8 cellular contexts compared by ENCODE assay signal in the genomic region with DNA sequence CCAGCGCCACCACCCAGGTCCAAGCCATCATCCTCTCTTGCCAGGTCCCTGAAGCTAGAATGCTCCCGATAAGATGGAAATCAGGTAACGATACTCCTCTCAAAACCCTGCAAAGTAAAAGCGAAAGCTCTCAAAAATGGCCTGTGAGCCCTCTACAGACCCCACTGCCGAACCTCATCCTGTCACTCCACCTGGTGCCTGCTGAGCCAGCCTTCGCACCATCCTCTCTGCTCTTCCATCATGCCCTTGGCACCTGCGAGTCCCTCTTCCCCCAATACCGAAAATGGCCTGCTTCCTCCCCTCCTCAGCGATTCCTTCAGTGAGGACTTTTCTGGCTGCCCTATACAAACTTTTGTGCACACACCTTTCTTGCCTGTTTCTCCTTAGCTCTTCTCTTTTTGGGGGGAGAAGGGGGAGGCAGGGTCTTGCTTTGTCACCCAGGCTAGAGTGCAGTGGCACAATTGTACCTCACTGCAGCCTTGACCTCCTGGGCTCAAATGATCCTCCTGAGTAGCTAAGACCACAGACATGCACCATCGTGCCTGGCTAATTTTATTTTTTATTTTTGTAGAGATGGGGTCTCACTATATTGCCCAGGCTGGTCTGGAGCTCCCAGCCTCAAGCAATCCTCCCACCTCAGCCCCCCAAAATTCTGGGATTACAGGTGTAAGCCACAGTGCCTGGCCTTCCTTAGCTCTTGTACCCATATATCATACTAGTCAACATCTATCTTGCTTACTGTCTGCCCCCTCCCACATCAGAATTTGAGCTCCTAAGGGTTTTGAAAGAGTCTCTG. TPM values are rescaled to one million over a fixed set of nuclear protein-coding genes. Genes with fewer than 3 reads are reported as not detected.
DNase-seq lines count a peak whose midpoint lies in the region; ATAC-seq and TF ChIP-seq lines count a peak whose summit lies in the region.

No MANE protein-coding gene starts in this region.

- H3K4me1 ChIP-seq in testis = peaks cover 18% of the 10 kb centered on the region

- H3K27ac ChIP-seq in substantia nigra (ENCODE audit: low read depth, low read length, poor library complexity, severe bottlenecking) = peak overlapping the region; percentile 99
- no peak overlapping the region for H3K27ac ChIP-seq in testis

- no peak for ATAC-seq in activated CD4-positive, alpha-beta T cell treated with anti-CD3 and anti-CD28 coated beads for 36 hours
- ATAC-seq in GM18858 (IDR thresholded peaks at IDR 0.05; ENCODE audit: unreplicated experiment) = no peak
- ATAC-seq in HG03439 (IDR thresholded peaks at IDR 0.05; ENCODE audit: unreplicated experiment) = no peak

- peak; percentile 54 for DNase-seq in activated CD4-positive, alpha-beta T cell treated with anti-CD3 and anti-CD28 coated beads for 36 hours
- no peak for DNase-seq in activated CD4-positive, alpha-beta T cell treated with anti-CD3 and anti-CD28 coated beads, Interleukin-2, amount 50 U/mL, for 48 hours
- DNase-seq in activated T-cell treated with anti-CD3 and anti-CD28 coated beads, Interleukin-2, amount 50 U/mL, for 24 hours = peak; percentile 58
- DNase-seq in immature natural killer cell (peak; percentile 49 to 61 (median 54)), substantia nigra (lab: John Stamatoyannopoulos, UW) (no peak), testis (no peak)

- CTCF ChIA-PET in activated CD4-positive, alpha-beta T cell treated with anti-CD3 and anti-CD28 coated beads for 36 hours (lab: Charles Lee) = interaction anchor here (0.6 to 1.8 kb wide), 11 partner anchors 9 to 339 kb away, joined by 3 to 7 read pairs (median 4); no protein-coding TSS in a partner anchor

- peak overlapping the region; percentile 90 for H3K27ac Mint-ChIP-seq in activated CD4-positive, alpha-beta T cell treated with anti-CD3 and anti-CD28 coated beads for 36 hours
- peak overlapping the region; percentile 94 for H3K27ac Mint-ChIP-seq in activated T-cell treated with anti-CD3 and anti-CD28 coated beads, Interleukin-2, amount 50 U/mL, for 24 hours
- peak overlapping the region; percentile 97 to 100 (median 98) for H3K27ac Mint-ChIP-seq in immature natural killer cell

- H3K27me3 ChIP-seq in testis = no peaks in the 10 kb centered on the region

- TF ChIP-seq CTCF in testis (IDR thresholded peaks at IDR 0.05) = no peak

- peaks cover 21% of the 10 kb centered on the region for H3K36me3 Mint-ChIP-seq in activated CD4-positive, alpha-beta T cell treated with anti-CD3 and anti-CD28 coated beads for 36 hours (ENCODE audit: low read depth)
- peaks cover 30% of the 10 kb centered on the region for H3K36me3 Mint-ChIP-seq in activated T-cell treated with anti-CD3 and anti-CD28 coated beads, Interleukin-2, amount 50 U/mL, for 24 hours (ENCODE audit: low read depth)
- H3K36me3 Mint-ChIP-seq in immature natural killer cell = no peaks in the 10 kb centered on the region

- no peak for TF ChIP-seq POLR2A in testis (IDR thresholded peaks at IDR 0.05)

- no peaks in the 10 kb centered on the region for H3K27me3 Mint-ChIP-seq in activated CD4-positive, alpha-beta T cell treated with anti-CD3 and anti-CD28 coated beads for 36 hours
- H3K27me3 Mint-ChIP-seq in activated T-cell treated with anti-CD3 and anti-CD28 coated beads, Interleukin-2, amount 50 U/mL, for 24 hours = no peaks in the 10 kb centered on the region
- peaks cover 0 to 11% (median 11%) of the 10 kb centered on the region in 3 donors for H3K27me3 Mint-ChIP-seq in immature natural killer cell (ENCODE audit: low read depth in 3 of 3)

- no peak overlapping the region for H3K4me3 ChIP-seq in testis

- H3K36me3 ChIP-seq in testis (ENCODE audit: low read depth, missing control alignments) = no peaks in the 10 kb centered on the region

- peak overlapping the region; percentile 86 for H3K4me3 Mint-ChIP-seq in activated CD4-positive, alpha-beta T cell treated with anti-CD3 and anti-CD28 coated beads for 36 hours
- peak overlapping the region; percentile 86 for H3K4me3 Mint-ChIP-seq in activated T-cell treated with anti-CD3 and anti-CD28 coated beads, Interleukin-2, amount 50 U/mL, for 24 hours
- peak overlapping the region; percentile 82 to 97 (median 91) for H3K4me3 Mint-ChIP-seq in immature natural killer cell

- 88 to 93% methylated on average over 10 of the region's 10 CpGs for WGBS in testis, 2 donors

- intact Hi-C loops in activated CD4-positive, alpha-beta T cell treated with anti-CD3 and anti-CD28 coated beads for 36 hours (cut with DNase I, micrococcal nuclease) = loop anchor here (2.0 to 5.0 kb wide), 3 partner anchors 43 to 562 kb away; no protein-coding TSS in a partner anchor
- intact Hi-C loops in testis (cut with DNase I; ENCODE audit: low total_unique reads) = no loop called here

- H3K9me3 Mint-ChIP-seq in activated CD4-positive, alpha-beta T cell treated with anti-CD3 and anti-CD28 coated beads for 36 hours (ENCODE audit: low read depth) = no peaks in the 10 kb centered on the region
- H3K9me3 Mint-ChIP-seq in activated T-cell treated with anti-CD3 and anti-CD28 coated beads, Interleukin-2, amount 50 U/mL, for 24 hours = no peaks in the 10 kb centered on the region
- H3K9me3 Mint-ChIP-seq in immature natural killer cell = peaks cover 0 to 2% (median 0%) of the 10 kb centered on the region in 6 donors

- POLR2A ChIA-PET in activated CD4-positive, alpha-beta T cell treated with anti-CD3 and anti-CD28 coated beads for 36 hours (lab: Charles Lee) = interaction anchor here (0.9 kb wide), 1 partner anchor 43 kb away, joined by 3 read pairs; no protein-coding TSS in a partner anchor

- H3K9me3 ChIP-seq in testis = no peaks in the 10 kb centered on the region

- peaks cover 74% of the 10 kb centered on the region for H3K4me1 Mint-ChIP-seq in activated CD4-positive, alpha-beta T cell treated with anti-CD3 and anti-CD28 coated beads for 36 hours
- peaks cover 79% of the 10 kb centered on the region for H3K4me1 Mint-ChIP-seq in activated T-cell treated with anti-CD3 and anti-CD28 coated beads, Interleukin-2, amount 50 U/mL, for 24 hours (ENCODE audit: low read depth)
- peaks cover 82 to 90% of the 10 kb centered on the region in 2 donors for H3K4me1 Mint-ChIP-seq in immature natural killer cell

RNA-seq across cellular contexts. Expression of gene IDH2, which starts 3.0 kb away (rescaled TPM):
- total RNA-seq in activated CD4-positive, alpha-beta T cell treated with anti-CD3 and anti-CD28 coated beads for 36 hours = 100 to 1,000 TPM; 176 to 182 TPM
- polyA plus RNA-seq in immature natural killer cell (100 to 1,000 TPM; 160 to 330 (median 218) TPM), testis (ENCODE audit: insufficient read depth, low read depth, low replicate concordance) (23.5 TPM)
- 10 to 100 TPM; 13.1 to 17.7 TPM for total RNA-seq in testis

Comparison
In these comparisons a context has a peak if more than half of its experiments do, and no peak if none do; other contexts are left out.
1. DNase-seq: peak in activated CD4-positive, alpha-beta T cell treated with anti-CD3 and anti-CD28 coated beads for 36 hours (single experiment), activated T-cell treated with anti-CD3 and anti-CD28 coated beads, Interleukin-2, amount 50 U/mL, for 24 hours (single experiment) and immature natural killer cell (3 of 3); none in activated CD4-positive, alpha-beta T cell treated with anti-CD3 and anti-CD28 coated beads, Interleukin-2, amount 50 U/mL, for 48 hours (0 of 2), substantia nigra (0 of 49) and testis (single experiment).
2. RNA of gene IDH2, which starts 3.0 kb away (total RNA-seq): 176 to 182 TPM in activated CD4-positive, alpha-beta T cell treated with anti-CD3 and anti-CD28 coated beads for 36 hours; 13.1 to 17.7 TPM in testis; every median in the first group is over 4 times any median in the second.
3. Peak in every context shown above with its lines, with median percentiles within 50 percentile points of each other: H3K27ac Mint-ChIP-seq and H3K4me3 Mint-ChIP-seq.